21 cellular contexts compared by ENCODE assay signal in the genomic region with DNA sequence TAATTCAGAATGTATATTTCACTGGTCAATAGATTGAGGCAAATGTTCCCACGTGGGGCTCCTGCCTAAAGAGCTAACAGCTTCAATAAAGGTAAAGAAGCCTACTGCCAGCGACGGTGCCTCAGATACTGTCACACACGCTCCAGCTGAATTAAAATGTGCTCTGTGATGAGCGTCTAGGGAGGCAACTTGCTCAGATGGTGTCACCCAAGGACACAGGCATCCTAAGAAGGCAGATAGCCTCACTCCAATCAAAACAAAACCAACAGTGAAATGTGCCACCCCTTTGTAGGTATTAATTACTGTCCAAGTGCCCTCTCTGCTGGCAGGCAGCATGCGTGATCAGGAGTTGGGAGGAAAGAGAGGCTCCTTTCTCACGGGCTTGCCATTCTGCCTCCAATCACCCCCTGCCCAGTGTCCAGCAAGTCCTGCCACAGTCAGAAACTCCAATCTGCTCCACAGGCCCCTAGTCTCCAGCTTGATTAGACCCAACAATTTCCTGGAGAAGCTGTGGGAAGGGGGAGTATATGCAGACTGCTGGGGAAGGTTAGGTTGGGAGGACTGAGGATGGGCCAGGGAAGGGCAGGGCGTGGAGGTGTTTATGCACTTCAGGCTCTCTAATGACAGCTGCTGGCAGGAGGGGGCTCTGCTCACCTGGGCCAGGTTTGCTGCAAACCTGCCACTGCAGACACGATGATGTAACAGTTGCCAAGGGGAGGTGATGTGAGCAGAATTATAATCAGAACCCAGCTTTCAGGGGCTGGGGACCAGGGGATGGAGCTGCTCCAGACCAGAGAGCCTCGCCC.
DNase-seq lines count a peak whose midpoint lies in the region; ATAC-seq, FAIRE-seq and TF ChIP-seq lines count a peak whose summit lies in the region.
"Had no signal": no experiment of that assay in that cellular context is flagged by ENCODE, and none has a peak within 500 bp of the region (broad histone marks: within the 10 kb centered on the region; RNA-seq: fewer than 3 reads in every experiment).

No MANE protein-coding gene starts in this region.

- TF ChIP-seq POLR2A in K562 (conservative IDR thresholded peaks at IDR 0.05): no peak

- 7% methylated on average over 10 of the region's 10 CpGs for WGBS in K562 (ENCODE audit: insufficient coverage, low coverage, missing lambda C conversion rate)

- TF ChIP-seq RAD21 in K562 (CRISPR knock-in tag; conservative IDR thresholded peaks at IDR 0.05 in 1 of 2, IDR thresholded peaks at IDR 0.05 in 1 of 2): no peak

- POLR2A ChIA-PET in K562 (lab: Yijun Ruan, JAX): interaction anchor here (1.8 kb wide), 1 partner anchor 10 kb away, joined by 5 read pairs; no protein-coding TSS in a partner anchor

- in situ Hi-C loops in K562 (cut with MboI): no loop called here

- H3K36me3 ChIP-seq in DND-41 (ENCODE audit: insufficient read depth, low read length): no peaks in the 10 kb centered on the region
- no peaks in the 10 kb centered on the region for H3K36me3 ChIP-seq in K562 (ENCODE audit: control insufficient read depth, insufficient read depth, low read length)
- H3K36me3 ChIP-seq: Peyer's patch had no signal

- intact Hi-C loops in K562 (cut with micrococcal nuclease): no loop called here

- H3K9me1 ChIP-seq in K562 (ENCODE audit: control insufficient read depth, insufficient read depth, low read length): no peaks in the 10 kb centered on the region

- no TSS peak for BruUV-seq in K562 (replicated peaks; lab: Mats Ljungman, UMichigan)

- no peaks in the 10 kb centered on the region for H3K79me2 ChIP-seq in DND-41 (ENCODE audit: insufficient read depth, low read length)
- no peaks in the 10 kb centered on the region for H3K79me2 ChIP-seq in K562 (ENCODE audit: control insufficient read depth, insufficient read depth, low read length)

- DNase-seq in D721Med (ENCODE audit: insufficient read length, low spot score): no peak
- DNase-seq in DND-41: no peak
- DNase-seq in K562 (ENCODE audit: extremely low read depth in 1 of 4, low spot score in 3 of 4): no peak
- no peak for DNase-seq in left lobe of liver (ENCODE audit: low spot score)
- no peak for DNase-seq in activated T-cell treated with anti-CD3 and anti-CD28 coated beads, Interleukin-2, amount 50 U/mL, for 1 hour
- no peak for DNase-seq in activated CD4-positive, alpha-beta T cell treated with anti-CD3 and anti-CD28 coated beads, Interleukin-2, amount 50 U/mL, for 4 hours
- no peak for DNase-seq in RKO (ENCODE audit: low spot score)
- DNase-seq: activated CD4-positive, alpha-beta T cell treated with anti-CD3 and anti-CD28 coated beads for 1 hour; amniotic stem cell; central memory CD4-positive, alpha-beta T cell; COR-L47; effector CD4-positive, alpha-beta T cell; mesenchymal stem cell; NCI-H1694 treated with DMSO at 0.1 percent for 48 hours; Peyer's patch; psoas muscle; stimulated activated CD4-positive, alpha-beta T cell treated with anti-CD3 and anti-CD28 coated beads, Interleukin-12 subunit alpha, Interleukin-12 subunit beta, amount 100 ng/mL, for 4 hours; T1000 had no signal

- ATAC-seq in DND-41 (ENCODE audit: insufficient read depth, low read depth) (no peak), K562 (no peak; the same call in 1 of the 3 replicates), left lobe of liver (peak; percentile 15), GM18498 (IDR thresholded peaks at IDR 0.05; ENCODE audit: unreplicated experiment) (no peak)
- ATAC-seq: natural killer cell treated with Interleukin-12 subunit alpha and Interleukin-12 subunit beta and Interleukin-15 and Interleukin-18, amount 100 ng/mL, for 72 hours; psoas muscle; SK-N-SH treated with all-trans-retinoic acid at 6 μM for 48 hours had no signal

- H3K4me3 ChIP-seq in DND-41 (ENCODE audit: low read depth in 1 of 2, low read length in 2 of 2): no peak overlapping the region
- no peak overlapping the region for H3K4me3 ChIP-seq in K562
- H3K4me3 ChIP-seq: Peyer's patch, psoas muscle had no signal

- H2AFZ ChIP-seq in DND-41 (ENCODE audit: low read depth, low read length) (no peak overlapping the region), K562 (ENCODE audit: low read depth, low read length) (no peak overlapping the region)

- CTCF ChIA-PET in K562 (lab: Yijun Ruan, JAX; ENCODE audit: low intra/inter-chr PET ratio): no interaction called here

- FAIRE-seq in D721Med (lab: Jason Lieb, UNC) (no peak), K562 (lab: Jason Lieb, UNC) (no peak)

- H3K27me3 ChIP-seq in DND-41 (ENCODE audit: insufficient read depth, low read length, poor library complexity): peaks cover 14% of the 10 kb centered on the region
- peaks cover 6 to 61% of the 10 kb centered on the region in 2 experiments for H3K27me3 ChIP-seq in K562 (ENCODE audit: control insufficient read depth in 2 of 2, insufficient read depth in 2 of 2, low read length in 2 of 2)
- H3K27me3 ChIP-seq: Peyer's patch had no signal

- no peak for TF ChIP-seq EP300 in K562 (IDR thresholded peaks at IDR 0.05; ENCODE audit: low read length)

- no peak overlapping the region for H3K27ac ChIP-seq in DND-41 (ENCODE audit: low read length)
- no peak overlapping the region for H3K27ac ChIP-seq in K562 (ENCODE audit: extremely low read depth, low read depth, low read length)
- H3K27ac ChIP-seq: Peyer's patch, psoas muscle had no signal

- H3K9ac ChIP-seq in DND-41 (ENCODE audit: low read depth, low read length) (no peak overlapping the region), K562 (ENCODE audit: insufficient read depth in 1 of 2, low read depth in 2 of 2, low read length in 2 of 2) (no peak overlapping the region; a peak in 1 of 4 replicates)

- TF ChIP-seq CTCF in D721Med (IDR thresholded peaks at IDR 0.05; ENCODE audit: insufficient read depth, missing control alignments) (peak; percentile 12), DND-41 (IDR thresholded peaks at IDR 0.05; ENCODE audit: borderline replicate concordance, extremely low read depth, low read length, poor library complexity, severe bottlenecking) (peak; percentile 37), K562 (IDR thresholded peaks at IDR 0.05 in 2 of 3, conservative IDR thresholded peaks at IDR 0.05 in 1 of 3; ENCODE audit: insufficient read depth in 2 of 3, low read depth in 1 of 3, low read length in 3 of 3) (no peak)

- H4K20me1 ChIP-seq in DND-41 (ENCODE audit: insufficient read depth, low read length): no peaks in the 10 kb centered on the region; the same call in 1 of the 2 replicates
- H4K20me1 ChIP-seq in K562 (replicated peaks; ENCODE audit: control insufficient read depth, insufficient read depth, low read length): no peaks in the 10 kb centered on the region

- H3K4me2 ChIP-seq in DND-41 (ENCODE audit: insufficient read depth, low read length): no peak overlapping the region
- H3K4me2 ChIP-seq in K562 (ENCODE audit: insufficient read depth, low read length): no peak overlapping the region

- H3K4me1 ChIP-seq in DND-41 (ENCODE audit: insufficient read depth, low read length) (no peaks in the 10 kb centered on the region), K562 (replicated peaks in 1 of 2; ENCODE audit: control insufficient read depth in 2 of 2, insufficient read depth in 2 of 2, low read length in 2 of 2) (no peaks in the 10 kb centered on the region; a peak in 1 of 5 replicates)
- H3K4me1 ChIP-seq: Peyer's patch, psoas muscle had no signal

- H3K9me3 ChIP-seq in DND-41 (ENCODE audit: insufficient read depth, low read length, severe bottlenecking) (no peaks in the 10 kb centered on the region), K562 (replicated peaks; ENCODE audit: control insufficient read depth, insufficient read depth, low read depth, low read length) (no peaks in the 10 kb centered on the region)
- H3K9me3 ChIP-seq: Peyer's patch, psoas muscle had no signal

TF ChIP-seq in K562, 482 proteins besides CTCF, POLR2A, EP300 and RAD21:
- no peak for TF ChIP-seq ELF2 (CRISPR knock-in tag; IDR thresholded peaks at IDR 0.05)
- TF ChIP-seq, protein P1, sequence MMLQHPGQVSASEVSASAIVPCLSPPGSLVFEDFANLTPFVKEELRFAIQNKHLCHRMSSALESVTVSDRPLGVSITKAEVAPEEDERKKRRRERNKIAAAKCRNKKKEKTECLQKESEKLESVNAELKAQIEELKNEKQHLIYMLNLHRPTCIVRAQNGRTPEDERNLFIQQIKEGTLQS (IDR thresholded peaks at IDR 0.05): peak; percentile 13; the same call in 1 of the 2 replicates
- TF ChIP-seq, protein P1 (CRISPR knock-in tag; conservative IDR thresholded peaks at IDR 0.05): no peak

Comparison
In these comparisons a context has a peak if more than half of its experiments do, and no peak if none do; other contexts are left out.
1. CTCF ChIP-seq: peak in D721Med (single experiment) and DND-41 (single experiment); none in K562 (0 of 3).